Comparison of ENCODE assay signal across 8 cellular contexts in the genomic region with DNA sequence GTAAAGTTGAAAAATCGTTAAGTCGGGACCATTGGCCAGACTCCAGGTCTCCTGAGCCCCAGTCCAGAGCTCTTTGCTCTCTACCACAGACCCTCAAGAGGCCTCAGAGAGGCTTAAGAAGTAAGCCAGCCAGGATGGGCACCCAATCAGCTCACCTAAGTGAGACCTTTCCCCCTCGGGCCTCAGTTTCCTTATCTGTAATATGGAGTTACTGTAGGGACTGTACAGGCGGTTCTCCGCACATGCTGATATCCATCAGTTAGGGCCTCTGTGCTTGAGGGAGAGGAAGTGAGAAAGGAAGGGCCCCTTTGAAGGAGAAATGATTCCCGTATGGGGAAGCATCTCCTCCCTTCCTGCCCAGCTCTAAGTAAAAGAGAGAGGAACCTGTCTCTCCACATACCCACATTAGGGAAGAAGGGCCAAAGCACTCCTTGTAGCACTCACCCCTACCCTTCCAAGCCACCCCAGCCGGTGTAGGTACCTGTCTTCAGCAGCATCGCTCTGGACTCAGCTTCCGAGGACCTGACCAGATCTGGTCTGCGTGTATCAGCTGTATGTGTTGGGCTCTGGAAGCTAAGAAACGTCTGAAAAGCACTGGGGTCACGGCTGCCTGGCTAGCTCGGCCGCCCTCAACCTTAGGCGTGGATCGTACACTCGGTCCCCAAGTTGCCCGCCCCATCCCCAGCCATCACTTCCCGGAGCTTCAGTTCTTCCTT. TPM values are rescaled to one million over a fixed set of nuclear protein-coding genes. Genes with fewer than 3 reads are reported as not detected.
DNase-seq lines count a peak whose midpoint lies in the region; ATAC-seq lines count a peak whose summit lies in the region.

No MANE protein-coding gene starts in this region.

- peak overlapping the region; percentile 92 to 99 (median 96) for H3K4me3 Mint-ChIP-seq in IgD-negative memory B cell
- peak overlapping the region; percentile 88 for H3K4me3 Mint-ChIP-seq in stimulated activated effector memory CD8-positive, alpha-beta T cell treated with anti-CD3 and anti-CD28 coated beads, Interleukin-12 subunit alpha, Interleukin-12 subunit beta, amount 100 ng/mL, for 72 hours

- H3K9me3 Mint-ChIP-seq in IgD-negative memory B cell = no peaks in the 10 kb centered on the region
- H3K9me3 Mint-ChIP-seq in stimulated activated effector memory CD8-positive, alpha-beta T cell treated with anti-CD3 and anti-CD28 coated beads, Interleukin-12 subunit alpha, Interleukin-12 subunit beta, amount 100 ng/mL, for 72 hours = no peaks in the 10 kb centered on the region

- H3K4me3 ChIP-seq in adipocyte (ENCODE audit: low read length) (peak overlapping the region; percentile 76), iPS-18a (ENCODE audit: low read length) (peak overlapping the region; percentile 66)

- peak overlapping the region; percentile 73 to 90 (median 83) for H3K27ac Mint-ChIP-seq in IgD-negative memory B cell
- H3K27ac Mint-ChIP-seq in stimulated activated effector memory CD8-positive, alpha-beta T cell treated with anti-CD3 and anti-CD28 coated beads, Interleukin-12 subunit alpha, Interleukin-12 subunit beta, amount 100 ng/mL, for 72 hours = peak overlapping the region; percentile 93

- H3K27ac ChIP-seq in iPS-18a (ENCODE audit: low read length) = no peak overlapping the region

- DNase-seq in activated CD8-positive, alpha-beta memory T cell treated with anti-CD3 and anti-CD28 coated beads, Interleukin-2, amount 50 U/mL, for 48 hours = peak; percentile 52
- DNase-seq in activated CD8-positive, alpha-beta memory T cell treated with anti-CD3 and anti-CD28 coated beads, Interleukin-2, amount 50 U/mL, for 4 hours = no peak
- no peak for DNase-seq in adipocyte (ENCODE audit: low read depth)
- DNase-seq in stimulated activated effector memory CD8-positive, alpha-beta T cell treated with anti-CD3 and anti-CD28 coated beads, Interleukin-12 subunit alpha, Interleukin-12 subunit beta, amount 100 ng/mL, for 72 hours (ENCODE audit: low spot score in 2 of 2) = no peak
- no peak for DNase-seq in NK-92 treated with Interleukin-12 subunit alpha and Interleukin-12 subunit beta, amount 100 ng/mL, for 24 hours (lab: John Stamatoyannopoulos, UW)
- DNase-seq in NCI-H2227 (lab: John Stamatoyannopoulos, UW; ENCODE audit: unreplicated experiment) = no peak

- no peaks in the 10 kb centered on the region for H3K27me3 Mint-ChIP-seq in IgD-negative memory B cell

- no peaks in the 10 kb centered on the region for H3K27me3 ChIP-seq in adipocyte (replicated peaks; ENCODE audit: control insufficient read depth, insufficient read depth, low read length)
- H3K27me3 ChIP-seq in iPS-18a (ENCODE audit: control insufficient read depth, insufficient read depth, low read length) = peaks cover 19% of the 10 kb centered on the region

- H3K36me3 ChIP-seq in adipocyte (ENCODE audit: control insufficient read depth, insufficient read depth, low read length, severe bottlenecking) = no peaks in the 10 kb centered on the region
- H3K36me3 ChIP-seq in iPS-18a (ENCODE audit: control insufficient read depth, low read depth, low read length) = peaks cover 4% of the 10 kb centered on the region

- peaks cover 7% of the 10 kb centered on the region for H3K36me3 Mint-ChIP-seq in IgD-negative memory B cell
- peaks cover 13% of the 10 kb centered on the region for H3K36me3 Mint-ChIP-seq in stimulated activated effector memory CD8-positive, alpha-beta T cell treated with anti-CD3 and anti-CD28 coated beads, Interleukin-12 subunit alpha, Interleukin-12 subunit beta, amount 100 ng/mL, for 72 hours

- ATAC-seq in stimulated activated effector memory CD8-positive, alpha-beta T cell treated with anti-CD3 and anti-CD28 coated beads, Interleukin-12 subunit alpha, Interleukin-12 subunit beta, amount 100 ng/mL, for 72 hours = no peak

- peaks cover 26% of the 10 kb centered on the region for H3K4me1 ChIP-seq in adipocyte (ENCODE audit: control insufficient read depth, insufficient read depth, low read length)
- peaks cover 18% of the 10 kb centered on the region for H3K4me1 ChIP-seq in iPS-18a (ENCODE audit: control insufficient read depth, low read depth, low read length)

- peaks cover 10 to 20% (median 11%) of the 10 kb centered on the region in 3 donors for H3K4me1 Mint-ChIP-seq in IgD-negative memory B cell
- H3K4me1 Mint-ChIP-seq in stimulated activated effector memory CD8-positive, alpha-beta T cell treated with anti-CD3 and anti-CD28 coated beads, Interleukin-12 subunit alpha, Interleukin-12 subunit beta, amount 100 ng/mL, for 72 hours = peaks cover 44% of the 10 kb centered on the region

- peak overlapping the region; percentile 74 for H3K9ac ChIP-seq in adipocyte (ENCODE audit: low read length)
- peak overlapping the region; percentile 37 for H3K9ac ChIP-seq in iPS-18a (ENCODE audit: low read length)

- H3K9me3 ChIP-seq in adipocyte (ENCODE audit: control insufficient read depth, low read length) = no peaks in the 10 kb centered on the region
- H3K9me3 ChIP-seq in iPS-18a (ENCODE audit: control insufficient read depth, low read depth, low read length) = no peaks in the 10 kb centered on the region

RNA-seq across cellular contexts. Expression of a gene that starts 0.7 kb away (rescaled TPM):
- 14.4 TPM for polyA plus RNA-seq in IgD-negative memory B cell

RNA-seq across cellular contexts. Expression of a gene that starts 4.1 kb away (rescaled TPM):
- polyA plus RNA-seq in IgD-negative memory B cell = 1.6 TPM

RNA-seq across cellular contexts. Expression of a gene that starts 9.5 kb away (rescaled TPM):
- 248 TPM for polyA plus RNA-seq in IgD-negative memory B cell

RNA-seq across cellular contexts. Expression of a gene that starts 20.6 kb away (rescaled TPM):
- polyA plus RNA-seq in IgD-negative memory B cell = 121 TPM
